12 cellular contexts compared by ENCODE assay signal in the genomic region with DNA sequence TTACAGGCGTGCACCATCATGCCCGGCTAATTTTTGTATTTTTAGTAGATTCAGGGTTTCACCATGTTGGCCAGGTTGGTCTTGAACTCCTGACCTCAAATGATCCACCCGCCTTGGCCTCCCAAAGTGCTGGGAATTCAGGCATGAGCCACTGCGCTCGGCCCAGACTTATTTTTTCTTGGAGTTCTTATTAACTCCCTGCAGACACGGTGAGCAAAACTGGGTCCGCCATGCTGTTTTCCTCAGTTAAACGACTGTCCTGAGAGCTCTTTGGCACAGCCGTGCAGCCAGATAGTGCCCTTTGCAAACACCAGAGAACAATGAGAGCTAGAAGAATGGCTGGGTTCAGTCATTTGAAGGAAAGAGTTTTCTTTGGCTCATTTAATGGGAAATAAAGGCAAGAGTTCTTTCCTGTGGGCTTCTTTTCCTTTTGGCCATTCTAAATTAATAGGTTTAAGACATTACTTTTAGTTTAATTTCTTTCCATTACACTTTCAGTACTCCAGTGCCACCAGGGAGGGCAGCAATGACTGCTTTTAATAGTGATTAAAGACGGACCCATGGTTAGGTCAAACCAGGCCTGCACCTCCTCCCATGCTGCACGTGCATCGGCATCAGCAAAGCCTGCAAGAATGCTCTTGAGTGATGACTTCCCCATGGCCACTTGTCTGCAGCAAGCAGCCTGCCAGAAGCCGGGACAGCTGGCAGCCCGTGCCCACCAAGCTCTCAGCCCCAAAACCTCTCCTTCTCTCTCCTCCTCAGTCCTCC.
DNase-seq lines count a peak whose midpoint lies in the region; ATAC-seq and TF ChIP-seq lines count a peak whose summit lies in the region.
"Had no signal": no experiment of that assay in that cellular context is flagged by ENCODE, and none has a peak within 500 bp of the region (broad histone marks: within the 10 kb centered on the region; RNA-seq: fewer than 3 reads in every experiment).

No MANE protein-coding gene starts in this region.

- peak in 2 of 6 experiments; percentile 24 to 27 for TF ChIP-seq CTCF in thyroid gland (IDR thresholded peaks at IDR 0.05)

- no peak for TF ChIP-seq POLR2A in thyroid gland (IDR thresholded peaks at IDR 0.05)

- DNase-seq in activated naive CD8-positive, alpha-beta T cell treated with anti-CD3 and anti-CD28 coated beads, Interleukin-2, amount 10 ng/mL, durations not matched to agents 7 days and 5 days, result no peak
- no peak for DNase-seq in activated naive CD8-positive, alpha-beta T cell treated with anti-CD3 and anti-CD28 coated beads for 36 hours
- DNase-seq in T-helper 17 cell, result no peak
- peak; percentile 44 for DNase-seq in left ventricle myocardium superior
- peak; percentile 38 to 45 for DNase-seq in thyroid gland
- no peak for DNase-seq in G401 (ENCODE audit: low spot score)
- DNase-seq: activated CD4-positive, alpha-beta T cell treated with anti-CD3 and anti-CD28 coated beads for 36 hours; activated naive CD4-positive, alpha-beta T cell treated with anti-CD3 and anti-CD28 coated beads, Interleukin-2, amount 50 U/mL, for 16 hours; effector CD8-positive, alpha-beta T cell; NCI-H1694 had no signal

- no peaks in the 10 kb centered on the region for H3K27me3 Mint-ChIP-seq in activated naive CD8-positive, alpha-beta T cell treated with anti-CD3 and anti-CD28 coated beads, Interleukin-2, amount 10 ng/mL, durations not matched to agents 7 days and 5 days
- H3K27me3 Mint-ChIP-seq in activated naive CD8-positive, alpha-beta T cell treated with anti-CD3 and anti-CD28 coated beads for 36 hours, result no peaks in the 10 kb centered on the region
- no peaks in the 10 kb centered on the region for H3K27me3 Mint-ChIP-seq in T-helper 17 cell
- H3K27me3 Mint-ChIP-seq: activated CD4-positive, alpha-beta T cell treated with anti-CD3 and anti-CD28 coated beads for 36 hours had no signal

- WGBS in thyroid gland, 2 donors, result 68 to 70% methylated on average over 13 of the region's 14 CpGs

- no peak overlapping the region for H3K27ac ChIP-seq in thyroid gland

- H3K36me3 Mint-ChIP-seq in activated naive CD8-positive, alpha-beta T cell treated with anti-CD3 and anti-CD28 coated beads, Interleukin-2, amount 10 ng/mL, durations not matched to agents 7 days and 5 days, result peaks cover 38% of the 10 kb centered on the region
- H3K36me3 Mint-ChIP-seq in activated naive CD8-positive, alpha-beta T cell treated with anti-CD3 and anti-CD28 coated beads for 36 hours, result peaks cover 9% of the 10 kb centered on the region
- no peaks in the 10 kb centered on the region for H3K36me3 Mint-ChIP-seq in T-helper 17 cell (ENCODE audit: low read depth)

- peaks cover 2% of the 10 kb centered on the region for H3K9me3 Mint-ChIP-seq in activated naive CD8-positive, alpha-beta T cell treated with anti-CD3 and anti-CD28 coated beads, Interleukin-2, amount 10 ng/mL, durations not matched to agents 7 days and 5 days
- H3K9me3 Mint-ChIP-seq in activated naive CD8-positive, alpha-beta T cell treated with anti-CD3 and anti-CD28 coated beads for 36 hours, result peaks cover 1% of the 10 kb centered on the region

- H3K27ac Mint-ChIP-seq in activated naive CD8-positive, alpha-beta T cell treated with anti-CD3 and anti-CD28 coated beads, Interleukin-2, amount 10 ng/mL, durations not matched to agents 7 days and 5 days, result peak overlapping the region; percentile 34
- H3K27ac Mint-ChIP-seq in activated naive CD8-positive, alpha-beta T cell treated with anti-CD3 and anti-CD28 coated beads for 36 hours, result no peak overlapping the region
- no peak overlapping the region for H3K27ac Mint-ChIP-seq in T-helper 17 cell
- H3K27ac Mint-ChIP-seq: activated CD4-positive, alpha-beta T cell treated with anti-CD3 and anti-CD28 coated beads for 36 hours had no signal

- POLR2A ChIA-PET in activated naive CD8-positive, alpha-beta T cell treated with anti-CD3 and anti-CD28 coated beads, Interleukin-2, amount 10 ng/mL, durations not matched to agents 7 days and 5 days (lab: Charles Lee), result no interaction called here

- ATAC-seq in activated naive CD8-positive, alpha-beta T cell treated with anti-CD3 and anti-CD28 coated beads, Interleukin-2, amount 10 ng/mL, durations not matched to agents 7 days and 5 days (ENCODE audit: low read depth), result no peak
- ATAC-seq in T-helper 17 cell, result peak; percentile 33
- peak; percentile 43 for ATAC-seq in left ventricle myocardium superior
- ATAC-seq in HG03097 (IDR thresholded peaks at IDR 0.05; ENCODE audit: low FRiP score, unreplicated experiment), result no peak
- ATAC-seq in HG03439 (IDR thresholded peaks at IDR 0.05; ENCODE audit: unreplicated experiment), result no peak
- ATAC-seq: activated CD4-positive, alpha-beta T cell treated with anti-CD3 and anti-CD28 coated beads for 36 hours had no signal

- in situ Hi-C loops in G401 (cut with HindIII; ENCODE audit: low sequenced_read_pairs), result no loop called here

- H3K27me3 ChIP-seq in thyroid gland, result no peaks in the 10 kb centered on the region

- H3K4me1 Mint-ChIP-seq in activated naive CD8-positive, alpha-beta T cell treated with anti-CD3 and anti-CD28 coated beads, Interleukin-2, amount 10 ng/mL, durations not matched to agents 7 days and 5 days, result peaks cover 30% of the 10 kb centered on the region
- peaks cover 28% of the 10 kb centered on the region for H3K4me1 Mint-ChIP-seq in activated naive CD8-positive, alpha-beta T cell treated with anti-CD3 and anti-CD28 coated beads for 36 hours
- peaks cover 24% of the 10 kb centered on the region for H3K4me1 Mint-ChIP-seq in T-helper 17 cell

- no peak overlapping the region for H3K4me3 Mint-ChIP-seq in activated naive CD8-positive, alpha-beta T cell treated with anti-CD3 and anti-CD28 coated beads, Interleukin-2, amount 10 ng/mL, durations not matched to agents 7 days and 5 days
- no peak overlapping the region for H3K4me3 Mint-ChIP-seq in activated naive CD8-positive, alpha-beta T cell treated with anti-CD3 and anti-CD28 coated beads for 36 hours
- no peak overlapping the region for H3K4me3 Mint-ChIP-seq in T-helper 17 cell
- H3K4me3 Mint-ChIP-seq: activated CD4-positive, alpha-beta T cell treated with anti-CD3 and anti-CD28 coated beads for 36 hours had no signal

- H3K9me3 ChIP-seq in T-helper 17 cell (ENCODE audit: control insufficient read depth, low read length, poor library complexity, severe bottlenecking) (no peaks in the 10 kb centered on the region), thyroid gland (no peaks in the 10 kb centered on the region)

- peaks cover 6 to 7% of the 10 kb centered on the region in 2 donors for H3K4me1 ChIP-seq in thyroid gland

- H3K36me3 ChIP-seq in thyroid gland, result no peaks in the 10 kb centered on the region

- intact Hi-C loops in left ventricle myocardium superior (cut with micrococcal nuclease), result no loop called here
- intact Hi-C loops in thyroid gland (cut with DNase I), result no loop called here

- no peak overlapping the region for H3K4me3 ChIP-seq in thyroid gland (replicated peaks in 1 of 3)

Comparison
In these comparisons a context has a peak if more than half of its experiments do, and no peak if none do; other contexts are left out.
1. ATAC-seq: peak in T-helper 17 cell (single experiment) and left ventricle myocardium superior (single experiment); none in activated naive CD8-positive, alpha-beta T cell treated with anti-CD3 and anti-CD28 coated beads, Interleukin-2, amount 10 ng/mL, durations not matched to agents 7 days and 5 days (single experiment), HG03097 (single experiment) and HG03439 (single experiment).
2. DNase-seq: peak in left ventricle myocardium superior (single experiment) and thyroid gland (2 of 2); none in activated naive CD8-positive, alpha-beta T cell treated with anti-CD3 and anti-CD28 coated beads, Interleukin-2, amount 10 ng/mL, durations not matched to agents 7 days and 5 days (single experiment), activated naive CD8-positive, alpha-beta T cell treated with anti-CD3 and anti-CD28 coated beads for 36 hours (single experiment), T-helper 17 cell (0 of 3) and G401 (single experiment).